ENCODE assay signal across 8 cellular contexts in genomic region chr9:34591091-34591910, GRCh38. TPM values are rescaled to one million over a fixed set of nuclear protein-coding genes. Genes with fewer than 3 reads are reported as not detected.
DNase-seq lines count a peak whose midpoint lies in the region; ATAC-seq, FAIRE-seq and TF ChIP-seq lines count a peak whose summit lies in the region.

No MANE protein-coding gene starts in this region.

- H3K9ac ChIP-seq in Loucy (ENCODE audit: low read depth, low read length, poor library complexity, severe bottlenecking) (no peak overlapping the region), astrocyte (ENCODE audit: low read length) (no peak overlapping the region)

- ATAC-seq in GM19025 (IDR thresholded peaks at IDR 0.05; ENCODE audit: low read depth, unreplicated experiment) (peak; percentile 53), aorta (ENCODE audit: low FRiP score) (peak; percentile 89)

- POLR2A ChIA-PET in AG04450 (lab: Yijun Ruan, JAX): interaction anchor here (1.9 kb wide), 1 partner anchor 43 kb away, joined by 4 read pairs; no protein-coding TSS in a partner anchor

- no peak overlapping the region for H3K27ac Mint-ChIP-seq in astrocyte (ENCODE audit: unreplicated experiment)

- H3K4me1 ChIP-seq in Loucy (ENCODE audit: insufficient read depth, low read length, poor library complexity, severe bottlenecking): peaks cover 4% of the 10 kb centered on the region
- H3K4me1 ChIP-seq in astrocyte (ENCODE audit: insufficient read depth, low read length): no peaks in the 10 kb centered on the region
- no peaks in the 10 kb centered on the region for H3K4me1 ChIP-seq in aorta (ENCODE audit: control insufficient read depth in 1 of 2, insufficient read depth in 2 of 2, low read length in 2 of 2)

- 2 to 3% methylated on average over 61 to 66 of the region's 66 CpGs for WGBS in aorta, 2 donors

- no peak for FAIRE-seq in astrocyte (lab: Jason Lieb, UNC)

- H3K4me3 ChIP-seq in AG04450 (ENCODE audit: low read depth, low read length) (no peak overlapping the region), Loucy (ENCODE audit: low read length, poor library complexity, severe bottlenecking) (peak overlapping the region; percentile 47), astrocyte (ENCODE audit: insufficient read depth, low read depth, low read length) (no peak overlapping the region), aorta (ENCODE audit: low read length in 2 of 2) (peak overlapping the region in 1 of 2 donors; percentile 19)

- H4K20me1 ChIP-seq in Loucy (ENCODE audit: insufficient read depth, low read length, poor library complexity, severe bottlenecking) (no peaks in the 10 kb centered on the region), astrocyte (ENCODE audit: insufficient read depth, low read length) (peaks cover 16% of the 10 kb centered on the region)

- H3K36me3 Mint-ChIP-seq in astrocyte (ENCODE audit: low read depth, unreplicated experiment): no peaks in the 10 kb centered on the region

- no peaks in the 10 kb centered on the region for H3F3A ChIP-seq in Loucy (ENCODE audit: low read depth)

- H3K36me3 ChIP-seq in Loucy (ENCODE audit: insufficient read depth, low read length): no peaks in the 10 kb centered on the region
- no peaks in the 10 kb centered on the region for H3K36me3 ChIP-seq in astrocyte (ENCODE audit: insufficient read depth, low read length)
- no peaks in the 10 kb centered on the region for H3K36me3 ChIP-seq in aorta (ENCODE audit: control insufficient read depth in 1 of 2, insufficient read depth in 2 of 2, low read length in 1 of 2)

- H3K27ac ChIP-seq in AG04450 (ENCODE audit: low read depth, low read length): no peak overlapping the region
- H3K27ac ChIP-seq in astrocyte (ENCODE audit: low read depth, low read length): no peak overlapping the region
- H3K27ac ChIP-seq in aorta (ENCODE audit: low read depth in 1 of 2, low read length in 2 of 2): no peak overlapping the region

- peaks cover 4% of the 10 kb centered on the region for H3K9me3 Mint-ChIP-seq in astrocyte (ENCODE audit: unreplicated experiment)

- H3K4me3 Mint-ChIP-seq in astrocyte (ENCODE audit: unreplicated experiment): no peak overlapping the region

- H3K27me3 ChIP-seq in AG04450 (ENCODE audit: control insufficient read depth, insufficient read depth, low read length) (peaks cover 74% of the 10 kb centered on the region), Loucy (ENCODE audit: insufficient read depth, low read length, poor library complexity, severe bottlenecking) (no peaks in the 10 kb centered on the region), astrocyte (ENCODE audit: insufficient read depth, low read length) (peaks cover 68% of the 10 kb centered on the region), aorta (ENCODE audit: control insufficient read depth in 1 of 2, insufficient read depth in 2 of 2, low read length in 1 of 2) (no peaks in the 10 kb centered on the region)

- peak; percentile 85 for TF ChIP-seq CTCF in AG04450 (IDR thresholded peaks at IDR 0.05; ENCODE audit: low read depth, low read length)
- TF ChIP-seq CTCF in Loucy (conservative IDR thresholded peaks at IDR 0.05; ENCODE audit: low read length): peak; percentile 73
- peak; percentile 53 for TF ChIP-seq CTCF in astrocyte (IDR thresholded peaks at IDR 0.05; ENCODE audit: insufficient read depth, low read depth, low read length)

- CTCF ChIA-PET in AG04450 (lab: Charles Lee): interaction anchor here (0.5 to 3.6 kb wide), 46 partner anchors 8 to 259 kb away, joined by 3 to 110 read pairs (median 4); partner anchors contain the start of genes DCTN3 and GALT

- H3K4me2 ChIP-seq in Loucy (ENCODE audit: low read depth, low read length, poor library complexity, severe bottlenecking) (peak overlapping the region; percentile 57), astrocyte (ENCODE audit: low read length) (peak overlapping the region; percentile 36)

- no peak overlapping the region for H2AFZ ChIP-seq in Loucy (ENCODE audit: low read length)
- peak overlapping the region; percentile 37 for H2AFZ ChIP-seq in astrocyte (ENCODE audit: low read depth, low read length)

- no peaks in the 10 kb centered on the region for H3K4me1 Mint-ChIP-seq in astrocyte (ENCODE audit: low read depth, unreplicated experiment)

- no peaks in the 10 kb centered on the region; the same call in 1 of the 2 replicates for H3K9me3 ChIP-seq in AG04450 (ENCODE audit: control insufficient read depth, insufficient read depth, low read length)
- H3K9me3 ChIP-seq in Loucy (ENCODE audit: insufficient read depth, low read depth, low read length): no peaks in the 10 kb centered on the region
- H3K9me3 ChIP-seq in astrocyte (ENCODE audit: insufficient read depth, low read depth, low read length): no peaks in the 10 kb centered on the region
- H3K9me3 ChIP-seq in aorta (ENCODE audit: control insufficient read depth, low read length): no peaks in the 10 kb centered on the region

- H3K9me2 ChIP-seq in Loucy (replicated peaks; ENCODE audit: low read depth, low read length): no peaks in the 10 kb centered on the region

- DNase-seq in AG04450 (ENCODE audit: low read depth, low spot score) (peak; percentile 32), T1000 (lab: John Stamatoyannopoulos, UW) (peak; percentile 43), astrocyte (ENCODE audit: low read depth) (peak; percentile 24), hepatic stellate cell (ENCODE audit: low spot score) (peak; percentile 90), retina (peak; percentile 94), aorta (peak; percentile 90 to 97)

- H3K79me2 ChIP-seq in Loucy (ENCODE audit: insufficient read depth, low read length) (no peaks in the 10 kb centered on the region), astrocyte (ENCODE audit: insufficient read depth, low read length) (no peaks in the 10 kb centered on the region)

- intact Hi-C loops in aorta (cut with DNase I): loop anchor here (2.0 to 10.0 kb wide), 5 partner anchors 32 to 256 kb away; no protein-coding TSS in a partner anchor

- peaks cover 66% of the 10 kb centered on the region for H3K27me3 Mint-ChIP-seq in astrocyte (ENCODE audit: low read depth, unreplicated experiment)

RNA-seq across cellular contexts. Expression of gene CNTFR, which starts 1.8 kb away (rescaled TPM):
- polyA plus RNA-seq in AG04450 (2011; rRNA removed) (not detected in 2 replicates), aorta (1 to 10 TPM in 1 of 2 donors, under 1 TPM in 1; 0.10 to 1.4 TPM)
- polyA minus RNA-seq in AG04450 (2011; rRNA and poly(A)+ RNA removed): not detected in 2 replicates
- total RNA-seq in astrocyte (6.6 and 7.4 TPM in 2 replicates), aorta (1 to 10 TPM; 4.2 to 9.9 TPM)

RNA-seq across cellular contexts. Expression of gene RPP25L, which starts 20.6 kb away (rescaled TPM):
- polyA plus RNA-seq in AG04450 (2011; rRNA removed) (19.4 and 25.4 TPM in 2 replicates), aorta (10 to 100 TPM; 16.2 to 17.3 TPM)
- 8.6 and 15.6 TPM in 2 replicates for polyA minus RNA-seq in AG04450 (2011; rRNA and poly(A)+ RNA removed)
- total RNA-seq in astrocyte (13.9 TPM in 2 replicates), aorta (1 to 10 TPM; 6.0 to 9.8 TPM)

RNA-seq across cellular contexts. Expression of gene DCTN3, which starts 29.0 kb away (rescaled TPM):
- polyA plus RNA-seq in AG04450 (2011; rRNA removed) (97.6 and 103 TPM in 2 replicates), aorta (100 to 1,000 TPM; 106 to 111 TPM)
- polyA minus RNA-seq in AG04450 (2011; rRNA and poly(A)+ RNA removed): 52.7 and 58.4 TPM in 2 replicates
- total RNA-seq in astrocyte (93.0 and 94.8 TPM in 2 replicates), aorta (10 to 100 TPM; 56.7 to 61.4 TPM)

RNA-seq across cellular contexts. Expression of gene ARID3C, which starts 37.6 kb away (rescaled TPM):
- polyA plus RNA-seq in AG04450 (2011; rRNA removed): not detected in 2 replicates
- polyA minus RNA-seq in AG04450 (2011; rRNA and poly(A)+ RNA removed): not detected in 2 replicates
- total RNA-seq in astrocyte: 0.16 and 0.19 TPM in 2 replicates
- not detected for total RNA-seq in aorta
- not detected for polyA plus RNA-seq in aorta

RNA-seq across cellular contexts. Expression of gene SIGMAR1, which starts 46.3 kb away (rescaled TPM):
- polyA plus RNA-seq in AG04450 (2011; rRNA removed) (38.9 and 56.9 TPM in 2 replicates), aorta (10 to 100 TPM; 26.3 to 48.1 TPM)
- 22.9 and 26.7 TPM in 2 replicates for polyA minus RNA-seq in AG04450 (2011; rRNA and poly(A)+ RNA removed)
- total RNA-seq in astrocyte (73.2 and 81.3 TPM in 2 replicates), aorta (10 to 100 TPM; 31.8 to 42.9 TPM)

Comparison
In these comparisons a context has a peak if more than half of its experiments do, and no peak if none do; other contexts are left out.
1. DNase-seq: peak in every context shown above with its lines; median percentile 94 in retina; 94 in aorta; 90 in hepatic stellate cell; 43 in T1000; 32 in AG04450; 24 in astrocyte.